ENCODE assay signal across 23 cellular contexts in the genomic region with DNA sequence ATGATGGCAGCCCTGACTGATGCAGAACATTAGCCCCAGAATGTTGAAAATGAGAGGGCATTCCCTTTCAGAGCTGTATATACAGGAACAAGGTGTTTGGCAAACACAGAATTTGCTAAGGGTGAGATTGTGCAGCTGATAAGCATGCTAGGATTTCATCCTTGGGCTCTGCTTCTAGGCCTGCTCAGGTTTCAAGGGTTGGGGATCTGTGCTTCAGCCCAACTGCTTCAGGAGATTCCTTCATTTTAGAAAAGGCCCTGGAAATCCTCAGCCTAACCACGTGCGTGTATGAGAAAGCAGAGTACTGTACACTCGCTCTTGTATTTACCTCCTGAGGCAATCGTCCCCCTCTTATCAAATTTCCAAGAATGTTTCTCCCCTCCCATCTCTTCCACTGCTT.
A peak's percentile ranks its signal among the peaks of the same experiment; 100 is the strongest.
DNase-seq lines count a peak whose midpoint lies in the region; ATAC-seq and TF ChIP-seq lines count a peak whose summit lies in the region.
"Had no signal": no experiment of that assay in that cellular context is flagged by ENCODE, and none has a peak within 500 bp of the region (broad histone marks: within the 10 kb centered on the region; RNA-seq: fewer than 3 reads in every experiment).

No MANE protein-coding gene starts in this region.

- intact Hi-C loops in lower lobe of right lung (cut with DNase I): no loop called here
- intact Hi-C loops in aorta (cut with DNase I): no loop called here
- intact Hi-C loops in Calu3 (cut with micrococcal nuclease; ENCODE audit: unreplicated experiment): no loop called here

- no peaks in the 10 kb centered on the region for H3K27me3 ChIP-seq in HUES64 (ENCODE audit: insufficient read depth, low read length)
- no peaks in the 10 kb centered on the region for H3K27me3 ChIP-seq in lower lobe of right lung (ENCODE audit: low read depth)
- H3K27me3 ChIP-seq in aorta (ENCODE audit: control insufficient read depth in 1 of 2, insufficient read depth in 2 of 2, low read length in 1 of 2): no peaks in the 10 kb centered on the region
- H3K27me3 ChIP-seq: MG63, tibial artery had no signal

- DNase-seq in lower lobe of right lung (no peak), aorta (no peak), Calu3 (no peak), SHP77 treated with DMSO at 0.1 percent for 48 hours (lab: John Stamatoyannopoulos, UW) (no peak), osteocyte (ENCODE audit: extremely low spot score, unreplicated experiment) (no peak)
- DNase-seq: activated CD8-positive, alpha-beta T cell treated with anti-CD3 and anti-CD28 coated beads for 36 hours; activated naive CD4-positive, alpha-beta T cell; COR-L47; EL; foreskin fibroblast; hypothalamus; mesenchymal stem cell; MG63; naive thymus-derived CD4-positive, alpha-beta T cell; NCI-H1417 treated with DMSO at 0.1 percent for 48 hours; stimulated activated CD4-positive, alpha-beta T cell treated with anti-CD3 and anti-CD28 coated beads, Interleukin-1b, Interleukin-23, amount 100 ng/mL, for 48 hours; stimulated activated naive CD4-positive, alpha-beta T cell treated with Interleukin-2 at 50 U/mL for 16 hours; tibial artery had no signal

- no peak for TF ChIP-seq CTCF in VCaP (conservative IDR thresholded peaks at IDR 0.05)
- TF ChIP-seq CTCF in lower lobe of right lung (IDR thresholded peaks at IDR 0.05): no peak
- no peak for TF ChIP-seq CTCF in Calu3 (IDR thresholded peaks at IDR 0.05; ENCODE audit: unreplicated experiment)
- TF ChIP-seq CTCF in osteocyte (IDR thresholded peaks at IDR 0.05): no peak

- H3K36me3 Mint-ChIP-seq in Calu3 (ENCODE audit: insufficient read depth, unreplicated experiment): no peaks in the 10 kb centered on the region
- no peaks in the 10 kb centered on the region for H3K36me3 Mint-ChIP-seq in osteocyte (ENCODE audit: unreplicated experiment)
- H3K36me3 Mint-ChIP-seq: naive thymus-derived CD4-positive, alpha-beta T cell had no signal

- CTCF ChIA-PET in Calu3 (lab: Charles Lee): no interaction called here

- H3K4me3 Mint-ChIP-seq in Calu3 (ENCODE audit: low read depth, unreplicated experiment) (no peak overlapping the region), osteocyte (ENCODE audit: unreplicated experiment) (no peak overlapping the region)
- H3K4me3 Mint-ChIP-seq: activated CD8-positive, alpha-beta T cell treated with anti-CD3 and anti-CD28 coated beads for 36 hours; central memory CD8-positive, alpha-beta T cell; naive thymus-derived CD4-positive, alpha-beta T cell had no signal

- H3K4me3 ChIP-seq in HUES64 (ENCODE audit: low read length) (peak overlapping the region; percentile 12; the same call in 1 of the 2 replicates), lower lobe of right lung (no peak overlapping the region), aorta (ENCODE audit: low read length in 2 of 2) (no peak overlapping the region)
- H3K4me3 ChIP-seq: MG63, tibial artery had no signal

- H3K4me1 ChIP-seq in HUES64 (ENCODE audit: insufficient read depth, low read length) (peaks cover 43% of the 10 kb centered on the region), lower lobe of right lung (no peaks in the 10 kb centered on the region), aorta (ENCODE audit: control insufficient read depth in 1 of 2, insufficient read depth in 2 of 2, low read length in 2 of 2) (no peaks in the 10 kb centered on the region)
- H3K4me1 ChIP-seq: tibial artery had no signal

- no peak overlapping the region for H3K27ac Mint-ChIP-seq in Calu3 (ENCODE audit: unreplicated experiment)
- no peak overlapping the region for H3K27ac Mint-ChIP-seq in osteocyte (ENCODE audit: unreplicated experiment)
- H3K27ac Mint-ChIP-seq: activated CD8-positive, alpha-beta T cell treated with anti-CD3 and anti-CD28 coated beads for 36 hours; naive thymus-derived CD4-positive, alpha-beta T cell had no signal

- H3K9ac ChIP-seq in HUES64 (ENCODE audit: low read depth, low read length): peak overlapping the region; percentile 66

- H3K27me3 Mint-ChIP-seq in Calu3 (ENCODE audit: unreplicated experiment): no peaks in the 10 kb centered on the region
- no peaks in the 10 kb centered on the region for H3K27me3 Mint-ChIP-seq in osteocyte (ENCODE audit: unreplicated experiment)
- H3K27me3 Mint-ChIP-seq: central memory CD8-positive, alpha-beta T cell; progenitor cell of endocrine pancreas had no signal

- H3K9me3 ChIP-seq in HUES64 (ENCODE audit: insufficient read depth, low read depth, low read length) (no peaks in the 10 kb centered on the region), lower lobe of right lung (no peaks in the 10 kb centered on the region), aorta (ENCODE audit: control insufficient read depth, low read length) (no peaks in the 10 kb centered on the region)
- H3K9me3 ChIP-seq: MG63, tibial artery had no signal

- no TSS peak for BruUV-seq in Calu3 (replicated peaks; lab: Mats Ljungman, UMichigan)

- H3K9me3 Mint-ChIP-seq in Calu3 (ENCODE audit: low read depth, unreplicated experiment) (no peaks in the 10 kb centered on the region), osteocyte (ENCODE audit: unreplicated experiment) (no peaks in the 10 kb centered on the region)
- H3K9me3 Mint-ChIP-seq: activated CD8-positive, alpha-beta T cell treated with anti-CD3 and anti-CD28 coated beads for 36 hours had no signal

- H3K27ac ChIP-seq in HUES64 (ENCODE audit: low read depth, low read length) (peak overlapping the region; percentile 97), VCaP (peak overlapping the region; percentile 89), lower lobe of right lung (no peak overlapping the region), aorta (ENCODE audit: low read depth in 1 of 2, low read length in 2 of 2) (no peak overlapping the region)
- H3K27ac ChIP-seq: tibial artery had no signal

- ATAC-seq in lower lobe of right lung (peak; percentile 72), aorta (ENCODE audit: low FRiP score) (no peak)
- ATAC-seq: activated CD8-positive, alpha-beta T cell treated with anti-CD3 and anti-CD28 coated beads for 36 hours; HCT116; naive thymus-derived CD4-positive, alpha-beta T cell had no signal

- no peaks in the 10 kb centered on the region for H3K36me3 ChIP-seq in HUES64 (ENCODE audit: insufficient read depth, low read length)
- H3K36me3 ChIP-seq in lower lobe of right lung: no peaks in the 10 kb centered on the region
- no peaks in the 10 kb centered on the region for H3K36me3 ChIP-seq in aorta (ENCODE audit: control insufficient read depth in 1 of 2, insufficient read depth in 2 of 2, low read length in 1 of 2)
- H3K36me3 ChIP-seq: MG63, tibial artery had no signal

- H3K4me1 Mint-ChIP-seq in Calu3 (ENCODE audit: low read depth, unreplicated experiment) (no peaks in the 10 kb centered on the region), osteocyte (ENCODE audit: unreplicated experiment) (no peaks in the 10 kb centered on the region)
- H3K4me1 Mint-ChIP-seq: central memory CD8-positive, alpha-beta T cell; naive thymus-derived CD4-positive, alpha-beta T cell had no signal

- WGBS in HUES64: 25% methylated on average over 4 of the region's 4 CpGs
- WGBS in aorta, 2 donors: 44 to 50% methylated on average over 4 of the region's 4 CpGs

Comparison
In these comparisons a context has a peak if more than half of its experiments do, and no peak if none do; other contexts are left out.
1. H3K27ac ChIP-seq: peak in HUES64 (single experiment) and VCaP (single experiment); none in lower lobe of right lung (single experiment) and aorta (0 of 2).